ENCODE assay signal across 18 cellular contexts in the genomic region with DNA sequence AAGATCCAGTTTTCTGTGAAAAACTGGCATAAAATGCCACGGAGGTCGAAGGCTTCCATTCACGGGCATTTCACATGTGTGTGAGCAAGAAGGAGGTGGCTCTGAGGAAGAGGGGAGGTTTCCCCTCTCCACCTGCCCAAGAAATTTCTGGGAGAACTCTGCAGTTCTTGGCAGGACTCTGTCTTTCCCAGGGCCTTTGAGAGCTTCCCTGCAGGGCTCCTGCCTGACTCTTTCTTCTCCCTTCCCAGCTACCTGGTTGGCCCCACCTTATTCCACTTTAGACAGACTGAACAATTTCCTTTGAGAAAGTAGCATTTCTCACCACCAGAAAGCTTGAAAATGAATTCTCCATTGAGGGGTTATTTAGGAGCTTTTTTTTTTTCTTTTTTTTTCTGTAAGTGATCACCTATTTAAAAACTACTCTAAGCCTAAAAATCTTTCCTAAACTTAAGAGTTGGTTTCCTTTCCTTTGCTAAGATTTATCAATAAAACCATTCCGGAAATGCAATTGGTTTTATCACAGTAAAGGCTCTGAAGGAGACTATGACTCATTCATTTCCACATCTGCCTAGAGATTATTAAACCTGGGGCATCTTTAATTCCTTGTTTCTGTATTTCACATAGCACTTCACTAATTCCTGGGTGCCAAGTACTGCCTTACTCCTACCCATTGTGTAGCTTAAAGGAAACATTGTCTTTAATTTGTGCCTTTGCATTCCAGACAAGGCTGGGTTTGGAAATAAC. TPM values are rescaled to one million over a fixed set of nuclear protein-coding genes. Genes with fewer than 3 reads are reported as not detected.
"Had no signal": no experiment of that assay in that cellular context is flagged by ENCODE, and none has a peak within 500 bp of the region (broad histone marks: within the 10 kb centered on the region; RNA-seq: fewer than 3 reads in every experiment).

No MANE protein-coding gene starts in this region.

- H3K4me3 ChIP-seq: gastrocnemius medialis, heart right ventricle, mucosa of descending colon, ovary, right lobe of liver, suprapubic skin, thyroid gland had no signal

- DNase-seq: effector CD4-positive, alpha-beta T cell; gastrocnemius medialis; heart right ventricle; hypothalamus; islet precursor cell; mammary epithelial cell; mucosa of descending colon; naive thymus-derived CD8-positive, alpha-beta T cell; nucleus accumbens; ovary; right lobe of liver; stimulated activated CD4-positive, alpha-beta T cell treated with anti-CD3 and anti-CD28 coated beads, Interleukin-4, amount 100 ng/mL, for 1 hour; stimulated activated CD8-positive, alpha-beta memory T cell treated with anti-CD3 and anti-CD28 coated beads, Interleukin-4, amount 100 ng/mL, for 48 hours; stimulated activated naive CD8-positive, alpha-beta T cell treated with anti-CD3 and anti-CD28 coated beads, Interleukin-15, Interleukin-2, amounts not matched to agents 100 U/mL and 50 U/mL, for 24 hours; thyroid gland had no signal

- H3K4me1 ChIP-seq: gastrocnemius medialis, heart right ventricle, right lobe of liver, suprapubic skin, thyroid gland had no signal

- H3K27me3 ChIP-seq: gastrocnemius medialis, ovary, right lobe of liver, thyroid gland had no signal

- H3K27ac ChIP-seq: gastrocnemius medialis, heart right ventricle, ovary, right lobe of liver, suprapubic skin, thyroid gland had no signal

- H3K36me3 ChIP-seq: gastrocnemius medialis, heart right ventricle, ovary, right lobe of liver, suprapubic skin, thyroid gland had no signal

- H3K9me3 ChIP-seq: gastrocnemius medialis, heart right ventricle, mucosa of descending colon, ovary, right lobe of liver, suprapubic skin, thyroid gland had no signal

RNA-seq across cellular contexts. Expression of a gene that starts 59.3 kb away (rescaled TPM):
- total RNA-seq: gastrocnemius medialis; left lobe of liver; naive thymus-derived CD8-positive, alpha-beta T cell had no signal
- polyA plus RNA-seq: fibroblast of lung; mammary epithelial cell; naive thymus-derived CD8-positive, alpha-beta T cell had no signal
